ENCODE assay signal across 6 cellular contexts in the genomic region with DNA sequence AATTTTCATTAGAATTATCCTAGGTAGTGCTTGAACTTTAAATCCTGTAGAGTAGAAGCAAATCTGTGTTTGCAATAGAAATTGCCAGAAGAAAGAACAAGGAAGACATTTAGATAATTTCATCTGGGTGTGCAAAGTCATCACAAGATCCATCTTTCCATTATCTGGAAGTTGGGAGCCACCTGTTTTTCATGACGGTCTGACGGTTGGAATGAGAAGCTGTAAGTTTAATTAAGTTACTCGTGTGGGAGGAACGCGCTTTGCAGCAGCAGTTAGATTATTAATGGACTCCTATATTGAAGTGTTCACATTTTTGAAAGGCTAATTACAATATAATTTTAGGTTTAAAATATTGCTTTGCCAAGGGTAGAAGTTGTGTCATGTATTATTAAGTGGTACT.
"Had no signal": no experiment of that assay in that cellular context is flagged by ENCODE, and none has a peak within 500 bp of the region (broad histone marks: within the 10 kb centered on the region; RNA-seq: fewer than 3 reads in every experiment).

No MANE protein-coding gene starts in this region.

- H3K9me3 Mint-ChIP-seq: GM23338, H9 had no signal

- H3K27ac Mint-ChIP-seq: GM23338, H9, IgD-negative memory B cell had no signal

- H3K27me3 Mint-ChIP-seq: IgD-negative memory B cell had no signal

- DNase-seq: H9, HCEC 1CT, KBM-7 had no signal

- H3K36me3 Mint-ChIP-seq: IgD-negative memory B cell had no signal

- ATAC-seq: GM23338, HepG2 had no signal

- H3K4me3 Mint-ChIP-seq: GM23338, H9, IgD-negative memory B cell had no signal

- H3K4me1 Mint-ChIP-seq: GM23338, IgD-negative memory B cell had no signal
